ENCODE assay signal across 19 cellular contexts in the genomic region with DNA sequence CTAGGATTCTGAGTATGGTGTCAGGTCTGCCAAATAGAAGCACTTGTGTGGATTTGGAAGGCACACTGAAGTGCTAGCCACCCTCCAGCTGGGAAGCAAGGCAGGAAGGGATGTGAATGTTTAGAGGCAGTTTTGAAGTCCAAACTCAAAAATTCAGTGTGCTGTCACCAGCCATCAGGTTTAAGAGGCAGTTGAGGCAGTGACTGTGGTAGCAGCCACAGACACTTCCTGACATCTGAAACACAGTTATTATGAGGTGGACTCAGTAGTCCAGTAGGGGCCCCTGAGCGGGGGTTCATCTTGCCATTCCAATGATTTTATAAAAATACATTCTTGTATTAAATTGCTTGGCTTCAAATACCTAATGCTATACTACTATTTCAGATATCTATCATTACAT.
"Had no signal": no experiment of that assay in that cellular context is flagged by ENCODE, and none has a peak within 500 bp of the region (broad histone marks: within the 10 kb centered on the region; RNA-seq: fewer than 3 reads in every experiment).

No MANE protein-coding gene starts in this region.

- H3K27me3 Mint-ChIP-seq: activated naive CD4-positive, alpha-beta T cell treated with anti-CD3 and anti-CD28 coated beads, Interleukin-2, amount 50 U/mL, for 24 hours; activated T-cell treated with anti-CD3 and anti-CD28 coated beads, Interleukin-2, amount 50 U/mL, for 24 hours; stimulated activated naive CD8-positive, alpha-beta T cell treated with anti-CD3 and anti-CD28 coated beads, Interleukin-15, amount 100 ng/mL, for 72 hours had no signal

- H3K79me2 ChIP-seq: parathyroid adenoma had no signal

- H3K36me3 Mint-ChIP-seq: WTC11 had no signal

- H2AFZ ChIP-seq: parathyroid adenoma had no signal

- H3K4me3 ChIP-seq: body of pancreas, dorsolateral prefrontal cortex, right lobe of liver, suprapubic skin, vagina had no signal

- H3K27ac Mint-ChIP-seq: nephron, WTC11 had no signal

- H3K27ac ChIP-seq: body of pancreas, dorsolateral prefrontal cortex, parathyroid adenoma, right lobe of liver, suprapubic skin, vagina had no signal

- H3K9me3 ChIP-seq: body of pancreas, right lobe of liver, suprapubic skin, vagina had no signal

- DNase-seq: activated CD4-positive, alpha-beta T cell treated with anti-CD3 and anti-CD28 coated beads, Interleukin-2, amount 50 U/mL, for 1 hour; activated gamma-delta T cell; activated T-cell treated with anti-CD3 and anti-CD28 coated beads, Interleukin-2, amount 50 U/mL, for 24 hours; amygdala; body of pancreas; dorsolateral prefrontal cortex; foreskin fibroblast; mesendoderm; right lobe of liver; small intestine; stimulated activated CD4-positive, alpha-beta T cell treated with anti-CD3 and anti-CD28 coated beads, Interleukin-4, amount 100 ng/mL, for 1 hour; stimulated activated naive CD8-positive, alpha-beta T cell treated with anti-CD3 and anti-CD28 coated beads, Interleukin-15, amount 100 ng/mL, for 72 hours; trophoblast cell had no signal

- H3K4me1 ChIP-seq: body of pancreas, parathyroid adenoma, right lobe of liver, suprapubic skin, vagina had no signal

- H3K4me3 Mint-ChIP-seq: activated naive CD4-positive, alpha-beta T cell treated with anti-CD3 and anti-CD28 coated beads, Interleukin-2, amount 50 U/mL, for 24 hours; activated T-cell treated with anti-CD3 and anti-CD28 coated beads, Interleukin-2, amount 50 U/mL, for 24 hours; nephron; stimulated activated naive CD8-positive, alpha-beta T cell treated with anti-CD3 and anti-CD28 coated beads, Interleukin-15, amount 100 ng/mL, for 72 hours; WTC11 had no signal

- H3K9ac ChIP-seq: parathyroid adenoma had no signal

- H3K9me3 Mint-ChIP-seq: activated naive CD4-positive, alpha-beta T cell treated with anti-CD3 and anti-CD28 coated beads, Interleukin-2, amount 50 U/mL, for 24 hours; activated T-cell treated with anti-CD3 and anti-CD28 coated beads, Interleukin-2, amount 50 U/mL, for 24 hours; stimulated activated naive CD8-positive, alpha-beta T cell treated with anti-CD3 and anti-CD28 coated beads, Interleukin-15, amount 100 ng/mL, for 72 hours had no signal

- H3K36me3 ChIP-seq: right lobe of liver, suprapubic skin, vagina had no signal

- H3K4me1 Mint-ChIP-seq: nephron, WTC11 had no signal

- ATAC-seq: body of pancreas; right lobe of liver; stimulated activated naive CD8-positive, alpha-beta T cell treated with anti-CD3 and anti-CD28 coated beads, Interleukin-15, amount 100 ng/mL, for 72 hours; WTC11 had no signal

- H3K27me3 ChIP-seq: body of pancreas, right lobe of liver, suprapubic skin, vagina had no signal
